Comparison of ENCODE assay signal across 8 cellular contexts in the genomic region with DNA sequence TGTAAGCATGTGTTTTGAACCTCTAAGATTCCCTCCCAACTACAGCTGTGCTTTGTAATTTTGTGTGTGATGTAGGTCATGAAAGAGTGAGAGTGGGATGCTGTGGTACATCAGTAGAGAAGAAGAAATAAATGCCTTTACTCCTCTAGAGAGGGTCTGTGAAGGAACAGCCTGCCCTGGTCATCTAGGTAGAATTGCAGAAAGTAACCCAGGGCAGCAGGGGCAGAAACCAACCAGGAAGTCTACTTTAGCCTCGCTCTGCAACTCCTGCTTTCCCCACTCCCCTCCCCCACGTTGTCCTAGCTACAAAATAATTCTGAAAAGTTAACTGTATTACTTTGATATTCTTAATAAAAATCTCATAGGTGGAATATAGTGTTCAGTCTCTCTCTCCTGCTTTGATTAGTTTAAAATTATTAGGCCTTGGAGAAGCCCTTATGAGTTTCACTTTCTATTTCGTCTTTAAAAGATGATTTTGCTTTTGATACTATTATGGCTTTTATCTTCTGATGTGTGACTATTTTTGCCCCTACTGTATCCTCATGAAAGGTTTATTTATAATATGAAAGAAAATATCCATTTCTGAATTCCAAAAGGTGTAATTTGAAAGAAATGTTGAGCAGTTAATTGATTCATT. TPM values are rescaled to one million over a fixed set of nuclear protein-coding genes. Genes with fewer than 3 reads are reported as not detected.
A peak's percentile ranks its signal among the peaks of the same experiment; 100 is the strongest.
DNase-seq lines count a peak whose midpoint lies in the region; ATAC-seq and TF ChIP-seq lines count a peak whose summit lies in the region.

No MANE protein-coding gene starts in this region.

- ATAC-seq in HG02870 (IDR thresholded peaks at IDR 0.05; ENCODE audit: unreplicated experiment) = peak; percentile 50
- ATAC-seq in lower lobe of right lung = peak in 1 of 2 donors; percentile 66
- no peak for ATAC-seq in GM18505 (IDR thresholded peaks at IDR 0.05; ENCODE audit: unreplicated experiment)

- H3K4me3 ChIP-seq in GM12864 (ENCODE audit: low read depth, low read length) (peak overlapping the region; percentile 36), lower lobe of right lung (peak overlapping the region; percentile 45)

- TF ChIP-seq POLR2A in GM18505 (IDR thresholded peaks at IDR 0.05; ENCODE audit: borderline replicate concordance, extremely low read depth, insufficient read depth, insufficient read length) = no peak

- TF ChIP-seq CTCF in GM12864 (IDR thresholded peaks at IDR 0.05; ENCODE audit: low read depth, low read length, missing control alignments) = no peak
- TF ChIP-seq CTCF in lower lobe of right lung (IDR thresholded peaks at IDR 0.05) = no peak

- no peaks in the 10 kb centered on the region for H3K27me3 Mint-ChIP-seq in activated T-helper 2 cell treated with anti-CD3 and anti-CD28 coated beads, Interferon-gamma antibody, Interleukin-2, Interleukin-4, amounts not matched to agents 10 μg/mL and 5 μg/mL and 100 μg/mL, durations not matched to agents 14 hours and 24 hours and 36 hours (ENCODE audit: low read depth)

- peaks cover 43% of the 10 kb centered on the region for H3K4me1 Mint-ChIP-seq in activated T-helper 2 cell treated with anti-CD3 and anti-CD28 coated beads, Interferon-gamma antibody, Interleukin-2, Interleukin-4, amounts not matched to agents 10 μg/mL and 5 μg/mL and 100 μg/mL, durations not matched to agents 14 hours and 24 hours and 36 hours (ENCODE audit: low read depth)

- peak overlapping the region; percentile 59 for H3K27ac ChIP-seq in lower lobe of right lung

- intact Hi-C loops in activated T-helper 2 cell treated with anti-CD3 and anti-CD28 coated beads, Interferon-gamma antibody, Interleukin-2, Interleukin-4, amounts not matched to agents 10 μg/mL and 5 μg/mL and 100 μg/mL, durations not matched to agents 14 hours and 24 hours and 36 hours (cut with micrococcal nuclease) = loop anchor here (5.0 kb wide), 1 partner anchor 223 kb away; no protein-coding TSS in a partner anchor
- intact Hi-C loops in lower lobe of right lung (cut with DNase I) = no loop called here

- peaks cover 38% of the 10 kb centered on the region for H3K36me3 ChIP-seq in lower lobe of right lung

- peaks cover 22% of the 10 kb centered on the region for H3K4me1 ChIP-seq in lower lobe of right lung

- no peaks in the 10 kb centered on the region for H3K27me3 ChIP-seq in lower lobe of right lung (ENCODE audit: low read depth)

- H3K27ac Mint-ChIP-seq in activated T-helper 2 cell treated with anti-CD3 and anti-CD28 coated beads, Interferon-gamma antibody, Interleukin-2, Interleukin-4, amounts not matched to agents 10 μg/mL and 5 μg/mL and 100 μg/mL, durations not matched to agents 14 hours and 24 hours and 36 hours = peak overlapping the region; percentile 77

- H3K4me3 Mint-ChIP-seq in activated T-helper 2 cell treated with anti-CD3 and anti-CD28 coated beads, Interferon-gamma antibody, Interleukin-2, Interleukin-4, amounts not matched to agents 10 μg/mL and 5 μg/mL and 100 μg/mL, durations not matched to agents 14 hours and 24 hours and 36 hours (ENCODE audit: low read depth) = peak overlapping the region; percentile 76

- H3K9me3 Mint-ChIP-seq in activated T-helper 2 cell treated with anti-CD3 and anti-CD28 coated beads, Interferon-gamma antibody, Interleukin-2, Interleukin-4, amounts not matched to agents 10 μg/mL and 5 μg/mL and 100 μg/mL, durations not matched to agents 14 hours and 24 hours and 36 hours = no peaks in the 10 kb centered on the region

- H3K36me3 Mint-ChIP-seq in activated T-helper 2 cell treated with anti-CD3 and anti-CD28 coated beads, Interferon-gamma antibody, Interleukin-2, Interleukin-4, amounts not matched to agents 10 μg/mL and 5 μg/mL and 100 μg/mL, durations not matched to agents 14 hours and 24 hours and 36 hours (ENCODE audit: low read depth) = peaks cover 66% of the 10 kb centered on the region

- no peaks in the 10 kb centered on the region for H3K9me3 ChIP-seq in lower lobe of right lung

- DNase-seq in GM12864 (ENCODE audit: low read depth) (no peak), lower lobe of right lung (no peak), dedifferentiated amniotic fluid mesenchymal stem cell (ENCODE audit: extremely low spot score) (no peak), DMS53 (lab: John Stamatoyannopoulos, UW) (no peak), COR-L47 (lab: John Stamatoyannopoulos, UW) (no peak)
- DNase-seq in activated T-helper 2 cell treated with anti-CD3 and anti-CD28 coated beads, Interferon-gamma antibody, Interleukin-2, Interleukin-4, amounts not matched to agents 10 μg/mL and 5 μg/mL and 100 μg/mL, durations not matched to agents 14 hours and 24 hours and 36 hours (ENCODE audit: low spot score) = no peak

RNA-seq across cellular contexts. Expression of gene TBK1, which starts 7.6 kb away (rescaled TPM):
- 34.1 and 35.3 TPM in 2 replicates for total RNA-seq in activated T-helper 2 cell treated with anti-CD3 and anti-CD28 coated beads, Interferon-gamma antibody, Interleukin-2, Interleukin-4, amounts not matched to agents 10 μg/mL and 5 μg/mL and 100 μg/mL, durations not matched to agents 14 hours and 24 hours and 36 hours
- 25.0 TPM for total RNA-seq in lower lobe of right lung

RNA-seq across cellular contexts. Expression of gene XPOT, which starts 55.3 kb away (rescaled TPM):
- 119 and 120 TPM in 2 replicates for total RNA-seq in activated T-helper 2 cell treated with anti-CD3 and anti-CD28 coated beads, Interferon-gamma antibody, Interleukin-2, Interleukin-4, amounts not matched to agents 10 μg/mL and 5 μg/mL and 100 μg/mL, durations not matched to agents 14 hours and 24 hours and 36 hours
- total RNA-seq in lower lobe of right lung = 68.6 TPM
